ENCODE assay signal across 8 cellular contexts in the genomic region with DNA sequence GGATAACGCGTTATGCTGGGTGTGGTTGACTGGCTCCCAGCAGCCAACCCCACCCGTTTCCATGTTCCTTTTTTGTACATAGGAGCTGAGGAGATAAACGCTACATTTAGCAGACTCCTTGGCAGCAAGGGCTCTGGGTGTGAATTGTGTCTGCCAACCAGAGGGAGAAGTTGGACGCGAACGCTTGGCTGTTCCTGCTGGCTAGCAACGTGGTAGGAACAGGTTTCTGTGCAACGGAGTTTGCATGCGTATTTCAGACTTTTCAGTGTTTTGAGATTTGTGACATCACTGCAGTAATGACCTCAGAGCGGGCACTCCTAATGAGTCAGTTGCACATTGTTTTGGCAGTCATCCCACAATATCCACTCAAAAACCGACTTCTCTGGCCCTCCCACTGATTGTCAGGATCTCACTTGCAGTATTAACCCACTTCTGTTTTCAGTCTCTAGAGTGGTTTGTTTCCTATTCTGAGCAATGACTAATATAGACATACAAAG.
A peak's percentile ranks its signal among the peaks of the same experiment; 100 is the strongest.
DNase-seq lines count a peak whose midpoint lies in the region; ATAC-seq and TF ChIP-seq lines count a peak whose summit lies in the region.

No MANE protein-coding gene starts in this region.

- no peaks in the 10 kb centered on the region for H3K36me3 ChIP-seq in mesenchymal stem cell (ENCODE audit: control insufficient read depth in 1 of 2, insufficient read depth in 2 of 2, low read depth in 1 of 2, low read length in 2 of 2)
- H3K36me3 ChIP-seq in esophagus squamous epithelium, result no peaks in the 10 kb centered on the region

- no peaks in the 10 kb centered on the region for H3K9me3 ChIP-seq in mesenchymal stem cell (ENCODE audit: control insufficient read depth, low read length)
- no peaks in the 10 kb centered on the region for H3K9me3 ChIP-seq in esophagus squamous epithelium

- no peak overlapping the region for H2BK15ac ChIP-seq in mesenchymal stem cell (ENCODE audit: low read depth, poor library complexity, severe bottlenecking)

- no peaks in the 10 kb centered on the region for H3K79me1 ChIP-seq in mesenchymal stem cell (replicated peaks; ENCODE audit: low read length, poor library complexity, severe bottlenecking)

- H2BK120ac ChIP-seq in mesenchymal stem cell (ENCODE audit: low read depth, low read length), result no peak overlapping the region

- H3K14ac ChIP-seq in mesenchymal stem cell (ENCODE audit: low read length in 2 of 2), result peak overlapping the region in 1 of 2 experiments; percentile 1

- no peak overlapping the region for H2BK12ac ChIP-seq in mesenchymal stem cell (ENCODE audit: low read length in 2 of 2)

- H2AK5ac ChIP-seq in mesenchymal stem cell (ENCODE audit: low read length, severe bottlenecking), result no peak overlapping the region

- no peak overlapping the region for H3K4me2 ChIP-seq in mesenchymal stem cell (ENCODE audit: low read length, poor library complexity, severe bottlenecking)

- H3K27ac ChIP-seq in mesenchymal stem cell (ENCODE audit: low read length, poor library complexity, severe bottlenecking), result no peak overlapping the region
- H3K27ac ChIP-seq in esophagus squamous epithelium, result peak overlapping the region in 2 of 4 donors; percentile 25 to 26

- H3K18ac ChIP-seq in mesenchymal stem cell (ENCODE audit: low read depth in 1 of 2, low read length in 2 of 2), result peak overlapping the region in 1 of 2 experiments; percentile 21

- peak; percentile 15 for DNase-seq in activated naive CD4-positive, alpha-beta T cell treated with Interleukin-2 at 50 U/mL for 16 hours
- no peak for DNase-seq in activated naive CD4-positive, alpha-beta T cell treated with anti-CD3 and anti-CD28 coated beads, Interleukin-2, amount 50 U/mL, for 16 hours
- DNase-seq in SHP77 treated with DMSO at 0.1 percent for 48 hours (lab: John Stamatoyannopoulos, UW) (peak; percentile 47), mesenchymal stem cell (peak; percentile 57), esophagus squamous epithelium (lab: John Stamatoyannopoulos, UW) (no peak), NCI-H2171 treated with DMSO at 0.1 percent for 48 hours (lab: John Stamatoyannopoulos, UW) (no peak)
- no peak for DNase-seq in effector CD4-positive, alpha-beta T cell

- WGBS in mesenchymal stem cell, result 87% methylated on average over 12 of the region's 12 CpGs
- WGBS in esophagus squamous epithelium, 2 donors, result 34 to 39% methylated on average over 9 to 10 of the region's 12 CpGs

- H3K4ac ChIP-seq in mesenchymal stem cell (ENCODE audit: low read depth in 1 of 2, low read length in 2 of 2), result peak overlapping the region in 1 of 2 experiments; percentile 60

- intact Hi-C loops in esophagus squamous epithelium (cut with DNase I), result loop anchor here (5.0 kb wide), 1 partner anchor 130 kb away; no protein-coding TSS in a partner anchor

- no peak overlapping the region for H2AFZ ChIP-seq in mesenchymal stem cell (ENCODE audit: low read depth, low read length)

- no peak overlapping the region for H2BK5ac ChIP-seq in mesenchymal stem cell (ENCODE audit: low read depth, low read length, poor library complexity, severe bottlenecking)

- H3K9ac ChIP-seq in mesenchymal stem cell (ENCODE audit: low read length), result peak overlapping the region; percentile 78

- H3K27me3 ChIP-seq in mesenchymal stem cell (ENCODE audit: control insufficient read depth in 1 of 2, insufficient read depth in 1 of 2, low read length in 2 of 2), result peaks cover 0 to 10% of the 10 kb centered on the region in 2 experiments
- peaks cover 0 to 12% (median 0%) of the 10 kb centered on the region in 4 donors for H3K27me3 ChIP-seq in esophagus squamous epithelium

- H4K8ac ChIP-seq in mesenchymal stem cell (ENCODE audit: low read length), result no peak overlapping the region

- H4K91ac ChIP-seq in mesenchymal stem cell (ENCODE audit: low read length), result no peak overlapping the region

- TF ChIP-seq POLR2A in esophagus squamous epithelium (IDR thresholded peaks at IDR 0.05), result no peak

- peak overlapping the region in 1 of 2 experiments; percentile 58 for H3K4me3 ChIP-seq in mesenchymal stem cell (ENCODE audit: insufficient read depth in 1 of 2, low read depth in 1 of 2, low read length in 2 of 2)
- no peak overlapping the region for H3K4me3 ChIP-seq in esophagus squamous epithelium

- H3K4me1 ChIP-seq in mesenchymal stem cell (ENCODE audit: control insufficient read depth, insufficient read depth, low read depth, low read length) (peaks cover 2% of the 10 kb centered on the region), esophagus squamous epithelium (peaks cover 0 to 6% (median 0%) of the 10 kb centered on the region in 3 donors)

- peak; percentile 82 for ATAC-seq in HG03039 (IDR thresholded peaks at IDR 0.05; ENCODE audit: unreplicated experiment)

- no peak for TF ChIP-seq CTCF in esophagus squamous epithelium (IDR thresholded peaks at IDR 0.05)

- peak overlapping the region in 1 of 2 experiments; percentile 93 for H3K23ac ChIP-seq in mesenchymal stem cell (ENCODE audit: low read length in 2 of 2)

Comparison
In these comparisons a context has a peak if more than half of its experiments do, and no peak if none do; other contexts are left out.
1. DNase-seq: peak in activated naive CD4-positive, alpha-beta T cell treated with Interleukin-2 at 50 U/mL for 16 hours (single experiment), SHP77 treated with DMSO at 0.1 percent for 48 hours (single experiment) and mesenchymal stem cell (single experiment); none in activated naive CD4-positive, alpha-beta T cell treated with anti-CD3 and anti-CD28 coated beads, Interleukin-2, amount 50 U/mL, for 16 hours (single experiment), esophagus squamous epithelium (single experiment), effector CD4-positive, alpha-beta T cell (single experiment) and NCI-H2171 treated with DMSO at 0.1 percent for 48 hours (single experiment).